ENCODE assay signal across 21 cellular contexts in the genomic region with DNA sequence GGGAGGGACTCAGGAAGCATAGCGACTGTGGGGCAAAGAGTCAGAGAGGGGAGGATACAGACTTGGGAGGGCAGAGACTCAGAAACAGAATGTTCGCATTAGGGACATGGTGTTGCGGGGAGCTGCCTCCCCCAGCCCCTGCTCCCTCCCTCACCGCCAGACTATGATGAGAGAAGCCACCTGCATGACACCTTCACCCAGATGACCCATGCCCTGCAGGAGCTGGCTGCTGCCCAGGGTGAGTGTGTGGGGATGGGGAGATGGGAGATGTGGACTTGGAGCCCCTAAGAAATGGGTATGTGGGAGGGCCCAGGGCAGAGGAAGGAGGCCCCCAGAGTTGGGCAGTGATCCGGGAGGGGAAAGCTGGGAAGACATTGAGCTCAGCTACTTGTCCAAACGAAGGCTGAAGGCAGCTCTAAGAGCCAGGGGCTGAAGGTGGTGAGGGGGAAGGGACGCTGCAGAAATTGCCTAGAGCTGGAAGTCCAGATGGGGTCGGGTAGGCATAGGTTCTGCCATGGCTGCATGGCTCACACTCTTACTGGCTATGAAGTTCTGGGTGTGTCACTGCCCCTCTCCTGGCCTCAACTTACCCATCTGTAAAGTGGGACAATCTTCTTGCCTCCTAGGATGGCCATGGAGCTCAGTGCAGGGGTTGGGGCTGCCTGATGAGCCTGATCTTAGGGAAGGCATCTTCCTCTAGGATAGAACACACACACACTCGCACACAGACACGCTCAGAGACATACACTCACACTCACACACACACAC. TPM values are rescaled to one million over a fixed set of nuclear protein-coding genes. Genes with fewer than 3 reads are reported as not detected.
"Had no signal": no experiment of that assay in that cellular context is flagged by ENCODE, and none has a peak within 500 bp of the region (broad histone marks: within the 10 kb centered on the region; RNA-seq: fewer than 3 reads in every experiment).

No MANE protein-coding gene starts in this region.

- H3K36me3 Mint-ChIP-seq: activated naive CD8-positive, alpha-beta T cell treated with anti-CD3 and anti-CD28 coated beads, Interleukin-2, amount 10 ng/mL, durations not matched to agents 7 days and 5 days had no signal

- H3K4me1 Mint-ChIP-seq: activated naive CD8-positive, alpha-beta T cell treated with anti-CD3 and anti-CD28 coated beads, Interleukin-2, amount 10 ng/mL, durations not matched to agents 7 days and 5 days had no signal

- H3K4me3 ChIP-seq: heart right ventricle, thyroid gland had no signal

- FAIRE-seq: bronchial epithelial cell, endothelial cell of umbilical vein, frontal cortex, TTC549 had no signal

- H3K27ac Mint-ChIP-seq: activated naive CD8-positive, alpha-beta T cell treated with anti-CD3 and anti-CD28 coated beads, Interleukin-2, amount 10 ng/mL, durations not matched to agents 7 days and 5 days; activated T-cell treated with anti-CD3 and anti-CD28 coated beads, Interleukin-2, amount 50 U/mL, for 72 hours; stimulated activated naive CD8-positive, alpha-beta T cell treated with anti-CD3 and anti-CD28 coated beads, Interleukin-15, amount 100 ng/mL, for 72 hours had no signal

- DNase-seq: activated CD4-positive, alpha-beta T cell treated with anti-CD3 and anti-CD28 coated beads, Interleukin-2, amount 50 U/mL, for 4 hours; activated naive CD8-positive, alpha-beta T cell treated with anti-CD3 and anti-CD28 coated beads, Interleukin-2, amount 10 ng/mL, durations not matched to agents 7 days and 5 days; activated T-cell treated with anti-CD3 and anti-CD28 coated beads, Interleukin-2, amount 50 U/mL, for 72 hours; anterior cingulate cortex; heart right ventricle; islet precursor cell; mammary epithelial cell; retina; stimulated activated CD4-positive, alpha-beta T cell treated with anti-CD3 and anti-CD28 coated beads, Interleukin-15, amount 100 ng/mL, for 24 hours; stimulated activated CD4-positive, alpha-beta T cell treated with anti-CD3 and anti-CD28 coated beads, Interleukin-4, amount 100 ng/mL, for 24 hours; stimulated activated naive CD8-positive, alpha-beta T cell treated with anti-CD3 and anti-CD28 coated beads, Interleukin-15, amount 100 ng/mL, for 72 hours; T-helper 2 cell; thyroid gland had no signal

- H3K4me3 Mint-ChIP-seq: activated naive CD8-positive, alpha-beta T cell treated with anti-CD3 and anti-CD28 coated beads, Interleukin-2, amount 10 ng/mL, durations not matched to agents 7 days and 5 days; activated T-cell treated with anti-CD3 and anti-CD28 coated beads, Interleukin-2, amount 50 U/mL, for 72 hours; stimulated activated naive CD8-positive, alpha-beta T cell treated with anti-CD3 and anti-CD28 coated beads, Interleukin-15, amount 100 ng/mL, for 72 hours had no signal

- H3K9me3 ChIP-seq: heart right ventricle, thyroid gland had no signal

- H3K27me3 Mint-ChIP-seq: stimulated activated naive CD8-positive, alpha-beta T cell treated with anti-CD3 and anti-CD28 coated beads, Interleukin-15, amount 100 ng/mL, for 72 hours had no signal

- H3K9me3 Mint-ChIP-seq: activated T-cell treated with anti-CD3 and anti-CD28 coated beads, Interleukin-2, amount 50 U/mL, for 72 hours; stimulated activated naive CD8-positive, alpha-beta T cell treated with anti-CD3 and anti-CD28 coated beads, Interleukin-15, amount 100 ng/mL, for 72 hours had no signal

- ATAC-seq: activated T-cell treated with anti-CD3 and anti-CD28 coated beads, Interleukin-2, amount 50 U/mL, for 72 hours; heart right ventricle; left lobe of liver; stimulated activated naive CD8-positive, alpha-beta T cell treated with anti-CD3 and anti-CD28 coated beads, Interleukin-15, amount 100 ng/mL, for 72 hours had no signal

- H3K27ac ChIP-seq: thyroid gland had no signal

- H3K27me3 ChIP-seq: thyroid gland had no signal

RNA-seq across cellular contexts. Expression of a gene that starts 29.3 kb away (rescaled TPM):
- total RNA-seq: activated naive CD8-positive, alpha-beta T cell treated with anti-CD3 and anti-CD28 coated beads, Interleukin-2, amount 10 ng/mL, durations not matched to agents 7 days and 5 days; activated T-cell treated with anti-CD3 and anti-CD28 coated beads, Interleukin-2, amount 50 U/mL, for 72 hours; endothelial cell of umbilical vein; fibroblast of lung; left lobe of liver had no signal
- polyA plus RNA-seq: endothelial cell of umbilical vein, fibroblast of lung, neural cell had no signal

RNA-seq across cellular contexts. Expression of a gene that starts 47.9 kb away (rescaled TPM):
- total RNA-seq: bronchial epithelial cell, endothelial cell of umbilical vein, fibroblast of lung, mammary epithelial cell, skeletal muscle tissue had no signal
- polyA plus RNA-seq: fibroblast of lung, neural cell had no signal

RNA-seq across cellular contexts. Expression of a gene that starts 57.2 kb away (rescaled TPM):
- total RNA-seq: activated naive CD8-positive, alpha-beta T cell treated with anti-CD3 and anti-CD28 coated beads, Interleukin-2, amount 10 ng/mL, durations not matched to agents 7 days and 5 days; activated T-cell treated with anti-CD3 and anti-CD28 coated beads, Interleukin-2, amount 50 U/mL, for 72 hours; bronchial epithelial cell; endothelial cell of umbilical vein; fibroblast of lung had no signal
- polyA plus RNA-seq: endothelial cell of umbilical vein, neural cell had no signal
